In the genomic region with DNA sequence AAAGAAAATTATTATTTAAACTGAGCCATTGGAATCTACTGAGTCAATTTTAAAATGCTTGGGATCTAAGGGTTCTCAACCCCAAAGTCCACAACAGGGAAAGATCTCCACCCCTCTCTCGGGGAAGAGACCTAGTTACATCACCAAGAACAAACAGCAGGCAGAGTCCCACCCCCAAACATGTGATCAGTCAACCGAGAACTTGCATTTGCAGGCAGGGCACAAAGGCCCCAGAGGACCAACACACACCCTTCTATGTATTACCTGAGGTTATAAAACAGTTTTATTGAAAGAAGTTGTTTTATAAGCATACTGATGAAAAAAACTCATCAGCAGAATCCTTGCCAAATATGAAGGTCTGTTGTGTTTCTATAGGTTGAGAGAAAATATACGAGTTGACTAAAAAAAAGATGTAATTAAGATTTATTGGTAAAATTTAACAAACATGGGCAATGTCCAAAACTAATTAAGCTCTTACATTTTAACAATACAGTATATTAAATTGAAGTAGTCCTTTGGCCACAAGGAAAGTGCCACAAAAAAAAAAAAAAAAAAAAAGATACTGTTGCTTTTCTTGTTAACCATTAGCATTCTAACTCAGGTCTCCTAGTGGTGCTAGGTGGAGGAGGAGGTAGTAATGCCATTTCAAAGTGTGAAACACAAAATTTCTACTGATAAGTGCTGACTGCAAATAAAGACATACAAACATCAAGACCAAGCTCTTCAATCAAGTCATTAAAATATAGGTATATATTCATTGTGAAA, we compare ENCODE assay signal across 1 cellular context.
TF ChIP-seq lines count a peak whose summit lies in the region.

No MANE protein-coding gene starts in this region.

TF ChIP-seq in H1, 55 proteins besides CTCF, POLR2A, EP300 and RAD21:
- TF ChIP-seq SAP30 (IDR thresholded peaks at IDR 0.05; ENCODE audit: insufficient read depth, insufficient replicate concordance, low read length) (no peak), TBP (IDR thresholded peaks at IDR 0.05; ENCODE audit: low read depth, low read length) (peak; percentile 55), SP2 (IDR thresholded peaks at IDR 0.05; ENCODE audit: low read length) (no peak), CEBPB (IDR thresholded peaks at IDR 0.05; ENCODE audit: low read depth, low read length) (peak; percentile 60), MAFK (IDR thresholded peaks at IDR 0.05; ENCODE audit: low read depth, low read length) (no peak), TAF1 (IDR thresholded peaks at IDR 0.05; ENCODE audit: low read depth, low read length) (peak; percentile 78; the same call in 1 of the 2 replicates), CTBP2 (IDR thresholded peaks at IDR 0.05; ENCODE audit: borderline replicate concordance, insufficient read depth, insufficient read length, low read length) (no peak), GTF2F1 (IDR thresholded peaks at IDR 0.05; ENCODE audit: borderline replicate concordance, low read depth, low read length) (no peak), KDM1A (IDR thresholded peaks at IDR 0.05; ENCODE audit: borderline replicate concordance, low read length) (no peak), CREB1 (IDR thresholded peaks at IDR 0.05) (no peak), SRF (IDR thresholded peaks at IDR 0.05; ENCODE audit: low read depth, low read length) (no peak), POLR2AphosphoS5 (IDR thresholded peaks at IDR 0.05; ENCODE audit: low read depth, low read length) (peak; percentile 59), CBX8 (IDR thresholded peaks at IDR 0.05; ENCODE audit: borderline replicate concordance, low read depth, low read length) (no peak)
- TF ChIP-seq, protein P1, sequence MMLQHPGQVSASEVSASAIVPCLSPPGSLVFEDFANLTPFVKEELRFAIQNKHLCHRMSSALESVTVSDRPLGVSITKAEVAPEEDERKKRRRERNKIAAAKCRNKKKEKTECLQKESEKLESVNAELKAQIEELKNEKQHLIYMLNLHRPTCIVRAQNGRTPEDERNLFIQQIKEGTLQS (IDR thresholded peaks at IDR 0.05; ENCODE audit: insufficient read depth, low read depth, low read length), result 0 out of 2 replicates have a peak, but pooled peaks have one; percentile 17
- TF ChIP-seq, protein P2, sequence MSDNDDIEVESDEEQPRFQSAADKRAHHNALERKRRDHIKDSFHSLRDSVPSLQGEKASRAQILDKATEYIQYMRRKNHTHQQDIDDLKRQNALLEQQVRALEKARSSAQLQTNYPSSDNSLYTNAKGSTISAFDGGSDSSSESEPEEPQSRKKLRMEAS (IDR thresholded peaks at IDR 0.05), result peak; percentile 41; the same call in 1 of the 2 replicates
- TF ChIP-seq, protein P3, sequence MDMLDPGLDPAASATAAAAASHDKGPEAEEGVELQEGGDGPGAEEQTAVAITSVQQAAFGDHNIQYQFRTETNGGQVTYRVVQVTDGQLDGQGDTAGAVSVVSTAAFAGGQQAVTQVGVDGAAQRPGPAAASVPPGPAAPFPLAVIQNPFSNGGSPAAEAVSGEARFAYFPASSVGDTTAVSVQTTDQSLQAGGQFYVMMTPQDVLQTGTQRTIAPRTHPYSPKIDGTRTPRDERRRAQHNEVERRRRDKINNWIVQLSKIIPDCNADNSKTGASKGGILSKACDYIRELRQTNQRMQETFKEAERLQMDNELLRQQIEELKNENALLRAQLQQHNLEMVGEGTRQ (IDR thresholded peaks at IDR 0.05; ENCODE audit: low read length), result peak; percentile 52; the same call in 1 of the 2 replicates
